In genomic region chr1:193105821-193106177, GRCh38 we compare ENCODE assay signal across 8 cellular contexts. TPM values are rescaled to one million over a fixed set of nuclear protein-coding genes. Genes with fewer than 3 reads are reported as not detected.
DNase-seq lines count a peak whose midpoint lies in the region; ATAC-seq and TF ChIP-seq lines count a peak whose summit lies in the region.

No MANE protein-coding gene starts in this region.

- TF ChIP-seq CTCF in GM06990 (IDR thresholded peaks at IDR 0.05; ENCODE audit: insufficient read depth, low read length, poor library complexity, severe bottlenecking) (no peak), OCI-LY7 (conservative IDR thresholded peaks at IDR 0.05; ENCODE audit: low read length) (no peak)

- H4K91ac ChIP-seq in trophoblast cell (ENCODE audit: low read depth, low read length) = no peak overlapping the region

- H3K79me2 ChIP-seq in OCI-LY7 (ENCODE audit: insufficient read depth, low read depth, low read length) = no peaks in the 10 kb centered on the region
- peaks cover 5% of the 10 kb centered on the region for H3K79me2 ChIP-seq in trophoblast cell (ENCODE audit: control insufficient read depth, insufficient read depth, low read length, poor library complexity)

- CTCF ChIA-PET in OCI-LY7 (lab: Charles Lee; ENCODE audit: unreplicated experiment) = interaction anchor here (0.6 kb wide), 1 partner anchor 45 kb away, joined by 7 read pairs; no protein-coding TSS in a partner anchor

- H3K27ac ChIP-seq in OCI-LY7 (ENCODE audit: low read depth, low read length, poor library complexity, severe bottlenecking) (no peak overlapping the region), epithelial cell of prostate (peak overlapping the region; percentile 88), trophoblast cell (ENCODE audit: low read depth, low read length) (no peak overlapping the region)

- intact Hi-C loops in OCI-LY7 (cut with micrococcal nuclease; ENCODE audit: unreplicated experiment) = loop anchor here (1.0 kb wide), 2 partner anchors 16 to 46 kb away; partner anchors contain the start of genes RO60 and UCHL5

- H4K8ac ChIP-seq in trophoblast cell (ENCODE audit: low read depth, low read length) = no peak overlapping the region

- H3K4me1 ChIP-seq in OCI-LY7 (ENCODE audit: insufficient read depth, low read length, poor library complexity, severe bottlenecking) (peaks cover 15% of the 10 kb centered on the region), trophoblast cell (ENCODE audit: control insufficient read depth in 1 of 2, insufficient read depth in 2 of 2, low read length in 2 of 2) (no peaks in the 10 kb centered on the region)

- no peak overlapping the region for H2BK5ac ChIP-seq in trophoblast cell (ENCODE audit: low read depth, low read length, poor library complexity)

- H2AK5ac ChIP-seq in trophoblast cell (ENCODE audit: low read length) = no peak overlapping the region

- H3K4ac ChIP-seq in trophoblast cell (ENCODE audit: low read depth, low read length) = no peak overlapping the region

- no TSS peak for BruUV-seq in OCI-LY7 (replicated peaks; lab: Mats Ljungman, UMichigan)

- ATAC-seq in HG03457 (IDR thresholded peaks at IDR 0.05; ENCODE audit: unreplicated experiment) (no peak), GM18870 (IDR thresholded peaks at IDR 0.05; ENCODE audit: unreplicated experiment) (no peak)

- no peak overlapping the region for H3K18ac ChIP-seq in trophoblast cell (ENCODE audit: low read length)

- POLR2A ChIA-PET in OCI-LY7 (lab: Charles Lee) = interaction anchor here (0.6 to 3.9 kb wide), 6 partner anchors 7 to 475 kb away, joined by 3 to 18 read pairs (median 5); no protein-coding TSS in a partner anchor

- H3K14ac ChIP-seq in trophoblast cell (ENCODE audit: low read length) = no peak overlapping the region

- no peaks in the 10 kb centered on the region for H4K20me1 ChIP-seq in OCI-LY7 (ENCODE audit: insufficient read depth, low read length)

- H3K23ac ChIP-seq in trophoblast cell (ENCODE audit: low read length) = no peak overlapping the region

- peak overlapping the region; percentile 92 for H3K4me2 ChIP-seq in OCI-LY7 (ENCODE audit: low read length)
- H3K4me2 ChIP-seq in trophoblast cell (ENCODE audit: low read length) = peak overlapping the region; percentile 97

- H2BK12ac ChIP-seq in trophoblast cell (ENCODE audit: low read length) = no peak overlapping the region

- H3K27me3 ChIP-seq in GM06990 (replicated peaks; ENCODE audit: control insufficient read depth, insufficient read depth, low read length) (no peaks in the 10 kb centered on the region), trophoblast cell (ENCODE audit: insufficient read depth, low read length) (no peaks in the 10 kb centered on the region)

- H2BK120ac ChIP-seq in trophoblast cell (ENCODE audit: insufficient read depth, low read length, poor library complexity) = no peak overlapping the region

- no CpG with 5 or more reads among the region's 4 CpGs for WGBS in trophoblast cell (ENCODE audit: extremely low coverage, insufficient coverage, insufficient read length)

- no peak overlapping the region for H3K9ac ChIP-seq in trophoblast cell (ENCODE audit: low read length)

- no peaks in the 10 kb centered on the region for H3K9me3 ChIP-seq in OCI-LY7 (ENCODE audit: low read length)
- H3K9me3 ChIP-seq in trophoblast cell (ENCODE audit: insufficient read depth, low read depth, low read length) = no peaks in the 10 kb centered on the region

- DNase-seq in GM06990 (ENCODE audit: extremely low read depth, insufficient read length) (no peak), OCI-LY7 (ENCODE audit: low spot score) (no peak), epithelial cell of prostate (ENCODE audit: low read depth, low spot score) (no peak), trophoblast cell (no peak), amygdala (lab: John Stamatoyannopoulos, UW) (no peak), LoVo (ENCODE audit: low spot score) (no peak)

- H3K36me3 ChIP-seq in GM06990 (ENCODE audit: control insufficient read depth, insufficient read depth, low read length) = no peaks in the 10 kb centered on the region
- peaks cover 4% of the 10 kb centered on the region; the same call in 1 of the 2 replicates for H3K36me3 ChIP-seq in OCI-LY7 (ENCODE audit: insufficient read depth, low read length)
- no peaks in the 10 kb centered on the region for H3K36me3 ChIP-seq in trophoblast cell (ENCODE audit: control insufficient read depth in 1 of 2, insufficient read depth in 2 of 2, low read length in 2 of 2)

- H3K4me3 ChIP-seq in GM06990 (replicated peaks; ENCODE audit: low read depth, low read length) (peak overlapping the region; percentile 83), OCI-LY7 (ENCODE audit: low read depth, low read length, poor library complexity, severe bottlenecking) (peak overlapping the region; percentile 84), trophoblast cell (ENCODE audit: low read depth, low read length) (no peak overlapping the region)

- H2AFZ ChIP-seq in OCI-LY7 (ENCODE audit: low read length) (peak overlapping the region; percentile 97), trophoblast cell (ENCODE audit: insufficient read depth, low read length, poor library complexity) (no peak overlapping the region)

- H3K79me1 ChIP-seq in trophoblast cell (ENCODE audit: low read length) = peaks cover 6% of the 10 kb centered on the region

- H3K9me2 ChIP-seq in OCI-LY7 (ENCODE audit: insufficient read depth, low read length) = no peaks in the 10 kb centered on the region

- no peak overlapping the region for H4K12ac ChIP-seq in trophoblast cell (ENCODE audit: low read depth, low read length)

RNA-seq across cellular contexts. Expression of gene GLRX2, which starts 0.6 kb away (rescaled TPM):
- 10.6 and 11.0 TPM in 2 replicates for total RNA-seq in OCI-LY7 (2014; rRNA removed; shearing (Covaris generic))
- 21.9 and 24.0 TPM in 2 replicates for total RNA-seq in OCI-LY7 (2022)
- polyA plus RNA-seq in trophoblast cell (2013) = 16.4 and 18.4 TPM in 2 replicates

RNA-seq across cellular contexts. Expression of gene CDC73, which starts 16.0 kb away (rescaled TPM):
- 12.9 and 25.9 TPM in 2 replicates for total RNA-seq in OCI-LY7 (2014; rRNA removed; shearing (Covaris generic))
- total RNA-seq in OCI-LY7 (2022) = 47.9 and 50.0 TPM in 2 replicates
- polyA plus RNA-seq in trophoblast cell (2013) = 24.2 and 24.6 TPM in 2 replicates

RNA-seq across cellular contexts. Expression of gene RO60, which starts 46.4 kb away (rescaled TPM):
- total RNA-seq in OCI-LY7 (2014; rRNA removed; shearing (Covaris generic)) = 70.4 and 72.4 TPM in 2 replicates
- total RNA-seq in OCI-LY7 (2022) = 77.0 and 83.3 TPM in 2 replicates
- 21.3 TPM in 2 replicates for polyA plus RNA-seq in trophoblast cell (2013)

RNA-seq across cellular contexts. Expression of gene UCHL5, which starts 46.6 kb away (rescaled TPM):
- total RNA-seq in OCI-LY7 (2014; rRNA removed; shearing (Covaris generic)) = 28.6 and 32.7 TPM in 2 replicates
- 82.5 TPM in 2 replicates for total RNA-seq in OCI-LY7 (2022)
- 20.5 and 21.4 TPM in 2 replicates for polyA plus RNA-seq in trophoblast cell (2013)
